1 cellular context compared by ENCODE assay signal in the genomic region with DNA sequence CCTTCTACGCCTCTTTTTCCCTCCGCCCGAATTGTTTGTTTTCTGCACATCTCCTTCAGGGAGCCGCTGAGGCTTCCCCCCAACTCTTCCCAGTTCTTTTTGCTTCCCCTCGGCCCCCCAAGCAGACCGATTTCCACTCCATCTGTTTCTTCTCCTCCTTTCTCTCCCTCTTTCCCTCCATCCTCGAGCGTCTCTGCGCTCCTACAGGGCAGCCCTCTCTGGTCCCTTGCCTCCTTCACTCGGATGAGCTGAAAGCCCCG.
TF ChIP-seq lines count a peak whose summit lies in the region.

No MANE protein-coding gene starts in this region.

TF ChIP-seq in endothelial cell of umbilical vein, 7 proteins besides CTCF, POLR2A, EP300 and RAD21 (continued from another document):
- TF ChIP-seq, protein P1, sequence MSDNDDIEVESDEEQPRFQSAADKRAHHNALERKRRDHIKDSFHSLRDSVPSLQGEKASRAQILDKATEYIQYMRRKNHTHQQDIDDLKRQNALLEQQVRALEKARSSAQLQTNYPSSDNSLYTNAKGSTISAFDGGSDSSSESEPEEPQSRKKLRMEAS (IDR thresholded peaks at IDR 0.05; ENCODE audit: insufficient read depth, insufficient read length), result no peak
- no peak for TF ChIP-seq POLR2AphosphoS5 (IDR thresholded peaks at IDR 0.05; ENCODE audit: insufficient read depth, low read depth, low read length)
- no peak for TF ChIP-seq MYC (IDR thresholded peaks at IDR 0.05; ENCODE audit: low read depth, low read length)
